21 cellular contexts compared by ENCODE assay signal in the genomic region with DNA sequence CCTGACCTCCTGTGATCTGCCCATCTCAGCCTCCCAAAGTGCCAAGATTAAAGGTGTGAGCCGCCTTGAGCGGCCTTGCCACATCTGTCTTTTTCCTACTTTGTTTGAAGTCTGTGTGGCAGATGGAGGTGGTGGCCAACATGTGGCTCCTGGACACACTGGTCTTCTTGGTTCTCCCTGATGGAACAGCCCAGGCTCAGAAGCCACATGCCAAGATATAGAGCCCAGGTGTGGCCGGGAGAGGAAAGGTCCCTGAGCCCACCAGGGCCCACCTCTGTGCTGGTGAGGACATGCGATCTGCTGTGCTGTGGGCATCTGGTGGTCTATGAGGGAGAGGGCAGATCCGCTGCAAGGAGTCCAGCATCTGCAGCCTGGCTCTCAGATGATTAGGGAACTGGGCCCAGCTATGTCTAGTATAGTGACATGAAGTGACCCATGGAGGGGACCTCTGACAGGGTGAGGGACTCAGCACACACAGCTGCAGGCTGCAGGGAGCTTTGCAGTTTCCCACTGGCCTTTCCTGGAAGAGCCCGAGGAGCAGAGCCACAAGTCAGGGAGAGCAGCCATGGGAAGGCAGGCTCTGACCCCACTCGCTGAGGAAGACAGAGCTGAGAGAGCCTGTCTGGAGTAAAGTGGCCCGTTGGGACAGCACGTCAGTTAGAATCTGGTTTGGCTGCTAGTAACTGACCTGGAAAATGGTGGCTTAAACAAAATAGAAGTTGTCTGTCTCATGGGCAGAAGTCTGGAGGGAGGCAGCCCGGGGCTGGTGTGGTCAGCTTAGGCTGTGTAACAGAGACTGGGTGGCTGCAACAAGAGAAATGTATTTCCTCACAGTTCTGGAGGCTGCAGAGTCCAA. TPM values are rescaled to one million over a fixed set of nuclear protein-coding genes. Genes with fewer than 3 reads are reported as not detected.
DNase-seq lines count a peak whose midpoint lies in the region; ATAC-seq and TF ChIP-seq lines count a peak whose summit lies in the region.
"Had no signal": no experiment of that assay in that cellular context is flagged by ENCODE, and none has a peak within 500 bp of the region (broad histone marks: within the 10 kb centered on the region; RNA-seq: fewer than 3 reads in every experiment).

No MANE protein-coding gene starts in this region.

- H3K27me3 Mint-ChIP-seq in neural crest cell (ENCODE audit: low read depth) = no peaks in the 10 kb centered on the region
- H3K27me3 Mint-ChIP-seq in stimulated activated naive CD8-positive, alpha-beta T cell treated with anti-CD3 and anti-CD28 coated beads, Interleukin-15, amount 100 ng/mL, for 72 hours = no peaks in the 10 kb centered on the region
- H3K27me3 Mint-ChIP-seq: activated CD8-positive, alpha-beta T cell treated with anti-CD3 and anti-CD28 coated beads for 36 hours; memory B cell had no signal

- H3K4me3 Mint-ChIP-seq in neural crest cell = no peak overlapping the region
- H3K4me3 Mint-ChIP-seq in stimulated activated naive CD8-positive, alpha-beta T cell treated with anti-CD3 and anti-CD28 coated beads, Interleukin-15, amount 100 ng/mL, for 72 hours = no peak overlapping the region
- H3K4me3 Mint-ChIP-seq: activated CD8-positive, alpha-beta T cell treated with anti-CD3 and anti-CD28 coated beads for 36 hours; activated naive CD8-positive, alpha-beta T cell treated with anti-CD3 and anti-CD28 coated beads, Interleukin-2, amount 10 ng/mL, durations not matched to agents 7 days and 5 days; memory B cell; stimulated activated naive CD8-positive, alpha-beta T cell treated with anti-CD3 and anti-CD28 coated beads, Interleukin-15, Interleukin-2, amounts not matched to agents 100 ng/mL and 50 ng/mL, for 24 hours had no signal

- H3K36me3 ChIP-seq in heart left ventricle = no peaks in the 10 kb centered on the region
- H3K36me3 ChIP-seq: BLaER1 had no signal

- H3K27me3 ChIP-seq in heart left ventricle = no peaks in the 10 kb centered on the region
- H3K27me3 ChIP-seq: BLaER1 had no signal

- ATAC-seq in heart left ventricle (peak in 3 of 4 donors; percentile 58 to 81 (median 79)), HG02885 (IDR thresholded peaks at IDR 0.05; ENCODE audit: poor library complexity, unreplicated experiment) (no peak), GM18868 (IDR thresholded peaks at IDR 0.05; ENCODE audit: unreplicated experiment) (no peak)
- no peak for ATAC-seq in stimulated activated naive CD8-positive, alpha-beta T cell treated with anti-CD3 and anti-CD28 coated beads, Interleukin-15, amount 100 ng/mL, for 72 hours
- ATAC-seq: A549; activated CD8-positive, alpha-beta T cell treated with anti-CD3 and anti-CD28 coated beads for 36 hours had no signal

- DNase-seq in activated effector memory CD4-positive, alpha-beta T cell treated with anti-CD3 and anti-CD28 coated beads, Interleukin-2, amount 50 U/mL, for 16 hours = peak; percentile 47
- DNase-seq in activated effector memory CD4-positive, alpha-beta T cell treated with Interleukin-2 at 50 U/mL for 16 hours = no peak
- DNase-seq in heart left ventricle = peak in 3 of 5 donors; percentile 41 to 68 (median 54)
- DNase-seq in neural crest cell (ENCODE audit: low read depth, low spot score) = peak; percentile 0
- no peak for DNase-seq in stimulated activated naive CD4-positive, alpha-beta T cell treated with Interleukin-2 at 50 U/mL for 16 hours (lab: John Stamatoyannopoulos, UW)
- no peak for DNase-seq in stimulated activated naive CD8-positive, alpha-beta T cell treated with anti-CD3 and anti-CD28 coated beads, Interleukin-15, amount 100 ng/mL, for 72 hours
- DNase-seq: activated CD8-positive, alpha-beta T cell treated with anti-CD3 and anti-CD28 coated beads for 36 hours; activated naive CD8-positive, alpha-beta T cell treated with anti-CD3 and anti-CD28 coated beads, Interleukin-2, amount 10 ng/mL, durations not matched to agents 7 days and 5 days; EL; KBM-7; NCI-H2029; T-helper 2 cell; trophoblast cell had no signal

- H3K36me3 Mint-ChIP-seq in neural crest cell (ENCODE audit: low read depth) = peaks cover 7% of the 10 kb centered on the region
- H3K36me3 Mint-ChIP-seq: activated naive CD8-positive, alpha-beta T cell treated with anti-CD3 and anti-CD28 coated beads, Interleukin-2, amount 10 ng/mL, durations not matched to agents 7 days and 5 days; memory B cell had no signal

- peaks cover 1% of the 10 kb centered on the region for H3K9me3 Mint-ChIP-seq in neural crest cell
- H3K9me3 Mint-ChIP-seq in stimulated activated naive CD8-positive, alpha-beta T cell treated with anti-CD3 and anti-CD28 coated beads, Interleukin-15, amount 100 ng/mL, for 72 hours = no peaks in the 10 kb centered on the region
- H3K9me3 Mint-ChIP-seq: activated CD8-positive, alpha-beta T cell treated with anti-CD3 and anti-CD28 coated beads for 36 hours; activated naive CD8-positive, alpha-beta T cell treated with anti-CD3 and anti-CD28 coated beads, Interleukin-2, amount 10 ng/mL, durations not matched to agents 7 days and 5 days; stimulated activated naive CD8-positive, alpha-beta T cell treated with anti-CD3 and anti-CD28 coated beads, Interleukin-15, Interleukin-2, amounts not matched to agents 100 ng/mL and 50 ng/mL, for 24 hours had no signal

- no peak overlapping the region for H3K4me3 ChIP-seq in heart left ventricle
- H3K4me3 ChIP-seq: A549, BLaER1, skin epidermis had no signal

- peaks cover 0 to 12% (median 1%) of the 10 kb centered on the region in 12 donors for H3K4me1 ChIP-seq in heart left ventricle
- H3K4me1 ChIP-seq: A549, parathyroid adenoma had no signal

- peak overlapping the region in 1 of 12 donors; percentile 8 for H3K27ac ChIP-seq in heart left ventricle
- H3K27ac ChIP-seq: A549, BLaER1, parathyroid adenoma, skin epidermis had no signal

- TF ChIP-seq POLR2A in heart left ventricle (IDR thresholded peaks at IDR 0.05) = no peak

- H3K4me1 Mint-ChIP-seq in neural crest cell = peaks cover 16% of the 10 kb centered on the region
- H3K4me1 Mint-ChIP-seq in stimulated activated naive CD8-positive, alpha-beta T cell treated with anti-CD3 and anti-CD28 coated beads, Interleukin-15, amount 100 ng/mL, for 72 hours = no peaks in the 10 kb centered on the region
- H3K4me1 Mint-ChIP-seq: activated naive CD8-positive, alpha-beta T cell treated with anti-CD3 and anti-CD28 coated beads, Interleukin-2, amount 10 ng/mL, durations not matched to agents 7 days and 5 days; memory B cell had no signal

- peaks cover 0 to 14% (median 4%) of the 10 kb centered on the region in 12 donors for H3K9me3 ChIP-seq in heart left ventricle
- H3K9me3 ChIP-seq: A549 had no signal

- peak overlapping the region; percentile 28 for H3K27ac Mint-ChIP-seq in neural crest cell (ENCODE audit: unreplicated experiment)
- peak overlapping the region in 1 of 2 donors; percentile 41 for H3K27ac Mint-ChIP-seq in stimulated activated naive CD8-positive, alpha-beta T cell treated with anti-CD3 and anti-CD28 coated beads, Interleukin-15, amount 100 ng/mL, for 72 hours
- H3K27ac Mint-ChIP-seq: activated CD8-positive, alpha-beta T cell treated with anti-CD3 and anti-CD28 coated beads for 36 hours; activated naive CD8-positive, alpha-beta T cell treated with anti-CD3 and anti-CD28 coated beads, Interleukin-2, amount 10 ng/mL, durations not matched to agents 7 days and 5 days; memory B cell; stimulated activated naive CD8-positive, alpha-beta T cell treated with anti-CD3 and anti-CD28 coated beads, Interleukin-15, Interleukin-2, amounts not matched to agents 100 ng/mL and 50 ng/mL, for 24 hours had no signal

- TF ChIP-seq CTCF in heart left ventricle (IDR thresholded peaks at IDR 0.05) = no peak
- TF ChIP-seq CTCF in neural crest cell (conservative IDR thresholded peaks at IDR 0.05) = no peak

- intact Hi-C loops in heart left ventricle (cut with DNase I) = no loop called here

- 80 to 89% (median 85%) methylated on average over 9 to 10 of the region's 10 CpGs for WGBS in heart left ventricle, 4 donors

RNA-seq across cellular contexts. Expression of gene ADCY1, which starts 25.9 kb away (rescaled TPM):
- total RNA-seq in heart left ventricle (10 to 100 TPM in 1 of 9 donors, 1 to 10 TPM in 8; 2.6 to 10.8 (median 4.3) TPM), neural crest cell (13.7 and 14.2 TPM in 2 replicates)
- polyA plus RNA-seq in heart left ventricle = 1 to 10 TPM in 1 of 2 donors, under 1 TPM in 1; 0.73 to 1.4 TPM

Comparison
In these comparisons a context has a peak if more than half of its experiments do, and no peak if none do; other contexts are left out.
1. DNase-seq: peak in activated effector memory CD4-positive, alpha-beta T cell treated with anti-CD3 and anti-CD28 coated beads, Interleukin-2, amount 50 U/mL, for 16 hours (single experiment), heart left ventricle (3 of 5) and neural crest cell (single experiment); none in activated effector memory CD4-positive, alpha-beta T cell treated with Interleukin-2 at 50 U/mL for 16 hours (single experiment), stimulated activated naive CD4-positive, alpha-beta T cell treated with Interleukin-2 at 50 U/mL for 16 hours (single experiment) and stimulated activated naive CD8-positive, alpha-beta T cell treated with anti-CD3 and anti-CD28 coated beads, Interleukin-15, amount 100 ng/mL, for 72 hours (0 of 2).
2. ATAC-seq: peak in heart left ventricle (3 of 4); none in HG02885 (single experiment), stimulated activated naive CD8-positive, alpha-beta T cell treated with anti-CD3 and anti-CD28 coated beads, Interleukin-15, amount 100 ng/mL, for 72 hours (single experiment) and GM18868 (single experiment).